17 cellular contexts compared by ENCODE assay signal in the genomic region with DNA sequence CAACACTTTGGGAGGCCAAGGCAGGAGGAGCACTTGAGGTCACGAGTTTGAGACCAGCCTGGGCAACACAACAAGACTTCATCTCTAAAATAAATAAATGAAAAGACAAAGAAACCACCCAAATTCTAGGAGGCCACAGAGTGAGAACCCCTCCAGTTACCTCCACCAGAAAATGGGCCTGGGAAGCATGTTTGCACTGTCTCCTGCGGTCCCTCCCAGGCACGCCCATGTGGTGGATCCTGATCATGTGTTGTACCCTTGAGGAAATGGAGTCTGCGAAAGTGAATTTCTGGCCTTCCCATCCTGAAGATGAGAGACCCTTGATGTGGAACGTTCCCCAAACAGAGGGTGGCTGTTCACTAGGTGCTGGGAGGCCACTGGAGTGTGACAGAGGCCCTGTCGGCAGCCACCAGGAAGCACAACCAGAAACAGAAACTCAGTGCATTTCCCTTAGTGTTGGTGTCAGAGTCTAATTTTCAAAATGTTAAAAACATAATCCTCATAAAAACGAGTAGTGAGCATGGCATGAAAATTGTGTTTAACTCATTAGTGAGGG. TPM values are rescaled to one million over a fixed set of nuclear protein-coding genes. Genes with fewer than 3 reads are reported as not detected.
A peak's percentile ranks its signal among the peaks of the same experiment; 100 is the strongest.
DNase-seq lines count a peak whose midpoint lies in the region; ATAC-seq, FAIRE-seq and TF ChIP-seq lines count a peak whose summit lies in the region.
"Had no signal": no experiment of that assay in that cellular context is flagged by ENCODE, and none has a peak within 500 bp of the region (broad histone marks: within the 10 kb centered on the region; RNA-seq: fewer than 3 reads in every experiment).

No MANE protein-coding gene starts in this region.

- H3K4me2 ChIP-seq in BLaER1 treated with 17β-estradiol and CSF1 and Interleukin-3, amounts not matched to agents 10 nM and 100 nM: peak overlapping the region; percentile 61 to 87 (median 73)

- peak; percentile 92 for FAIRE-seq in GM19239 (lab: Jason Lieb, UNC)
- FAIRE-seq: small intestine had no signal

- H3K9ac ChIP-seq in BLaER1 treated with 17β-estradiol and CSF1 and Interleukin-3, amounts not matched to agents 10 nM and 100 nM: peak overlapping the region in 10 of 11 experiments; percentile 13 to 65 (median 46); a peak in 18 of 22 replicates
- H3K9ac ChIP-seq: GM23248 had no signal

- H3K4me1 Mint-ChIP-seq in IgD-negative memory B cell: peaks cover 6 to 21% (median 10%) of the 10 kb centered on the region in 3 donors
- H3K4me1 Mint-ChIP-seq in activated CD8-positive, alpha-beta memory T cell treated with anti-CD3 and anti-CD28 coated beads, Interleukin-2, amount 10 ng/mL, durations not matched to agents 7 days and 5 days: peaks cover 5% of the 10 kb centered on the region
- H3K4me1 Mint-ChIP-seq: nephron had no signal

- H3K4me3 ChIP-seq in BLaER1 treated with 17β-estradiol and CSF1 and Interleukin-3, amounts not matched to agents 10 nM and 100 nM: no peak overlapping the region
- no peak overlapping the region for H3K4me3 ChIP-seq in left lung
- H3K4me3 ChIP-seq: GM23248 had no signal

- H3K4me1 ChIP-seq in BLaER1 treated with 17β-estradiol and CSF1 and Interleukin-3, amounts not matched to agents 10 nM and 100 nM: peaks cover 32 to 84% (median 69%) of the 10 kb centered on the region in 10 experiments
- H3K4me1 ChIP-seq in left lung: no peaks in the 10 kb centered on the region

- H3K4me3 Mint-ChIP-seq in IgD-negative memory B cell: peak overlapping the region in 3 of 4 donors; percentile 26 to 93 (median 83)
- H3K4me3 Mint-ChIP-seq in activated CD8-positive, alpha-beta memory T cell treated with anti-CD3 and anti-CD28 coated beads, Interleukin-2, amount 10 ng/mL, durations not matched to agents 7 days and 5 days: no peak overlapping the region
- H3K4me3 Mint-ChIP-seq: nephron; T-helper 1 cell treated with Interleukin-12 subunit alpha and Interleukin-12 subunit beta and Interleukin-4 antibody, amounts not matched to agents 30 μg/mL and 1 μg/mL, for 36 hours had no signal

- H4K20me1 ChIP-seq in BLaER1 treated with 17β-estradiol and CSF1 and Interleukin-3, amounts not matched to agents 10 nM and 100 nM: no peaks in the 10 kb centered on the region

- intact Hi-C loops in left lung (cut with DNase I): no loop called here

- peaks cover 0 to 11% (median 0%) of the 10 kb centered on the region in 11 experiments; a peak in 5 of 22 replicates for H3K9me3 ChIP-seq in BLaER1 treated with 17β-estradiol and CSF1 and Interleukin-3, amounts not matched to agents 10 nM and 100 nM (replicated peaks in 1 of 11)
- no peaks in the 10 kb centered on the region for H3K9me3 ChIP-seq in left lung

- no peak for TF ChIP-seq CTCF in left lung (IDR thresholded peaks at IDR 0.05)

- H3K27me3 Mint-ChIP-seq in IgD-negative memory B cell: peaks cover 2% of the 10 kb centered on the region
- peaks cover 8% of the 10 kb centered on the region for H3K27me3 Mint-ChIP-seq in activated CD8-positive, alpha-beta memory T cell treated with anti-CD3 and anti-CD28 coated beads, Interleukin-2, amount 10 ng/mL, durations not matched to agents 7 days and 5 days

- CTCF ChIA-PET in activated CD8-positive, alpha-beta memory T cell treated with anti-CD3 and anti-CD28 coated beads, Interleukin-2, amount 10 ng/mL, durations not matched to agents 7 days and 5 days (lab: Charles Lee): no interaction called here

- DNase-seq in GM19239 (ENCODE audit: insufficient read length, low spot score): no peak
- no peak for DNase-seq in cerebellum (ENCODE audit: low spot score)
- DNase-seq in activated CD8-positive, alpha-beta memory T cell treated with anti-CD3 and anti-CD28 coated beads, Interleukin-2, amount 10 ng/mL, durations not matched to agents 7 days and 5 days: no peak
- no peak for DNase-seq in left lung
- DNase-seq in AG08396 (ENCODE audit: low spot score): no peak
- DNase-seq: dermis blood vessel endothelial cell, DND-41, GM23248, islet precursor cell, NCI-H187, OCI-M1, small intestine had no signal

- no peaks in the 10 kb centered on the region for H3K9me3 Mint-ChIP-seq in IgD-negative memory B cell
- H3K9me3 Mint-ChIP-seq in activated CD8-positive, alpha-beta memory T cell treated with anti-CD3 and anti-CD28 coated beads, Interleukin-2, amount 10 ng/mL, durations not matched to agents 7 days and 5 days (ENCODE audit: low read depth): no peaks in the 10 kb centered on the region
- H3K9me3 Mint-ChIP-seq: nephron; T-helper 1 cell treated with Interleukin-12 subunit alpha and Interleukin-12 subunit beta and Interleukin-4 antibody, amounts not matched to agents 30 μg/mL and 1 μg/mL, for 36 hours had no signal

- H3K27ac ChIP-seq in BLaER1 treated with 17β-estradiol and CSF1 and Interleukin-3, amounts not matched to agents 10 nM and 100 nM: peak overlapping the region; percentile 18 to 75 (median 60); a peak in 21 of 22 replicates
- H3K27ac ChIP-seq in left lung: no peak overlapping the region
- H3K27ac ChIP-seq: GM23248 had no signal

- ATAC-seq in HG02759 (IDR thresholded peaks at IDR 0.05; ENCODE audit: unreplicated experiment) (peak; percentile 75), left lung (no peak)
- no peak for ATAC-seq in activated CD8-positive, alpha-beta memory T cell treated with anti-CD3 and anti-CD28 coated beads, Interleukin-2, amount 10 ng/mL, durations not matched to agents 7 days and 5 days

- no peaks in the 10 kb centered on the region for H3K36me3 ChIP-seq in BLaER1 treated with 17β-estradiol and CSF1 and Interleukin-3, amounts not matched to agents 10 nM and 100 nM
- H3K36me3 ChIP-seq in left lung: no peaks in the 10 kb centered on the region

- no peaks in the 10 kb centered on the region for H3K27me3 ChIP-seq in BLaER1 treated with 17β-estradiol and CSF1 and Interleukin-3, amounts not matched to agents 10 nM and 100 nM
- no peaks in the 10 kb centered on the region for H3K27me3 ChIP-seq in left lung

- H3K36me3 Mint-ChIP-seq in IgD-negative memory B cell: no peaks in the 10 kb centered on the region
- H3K36me3 Mint-ChIP-seq in activated CD8-positive, alpha-beta memory T cell treated with anti-CD3 and anti-CD28 coated beads, Interleukin-2, amount 10 ng/mL, durations not matched to agents 7 days and 5 days: no peaks in the 10 kb centered on the region

- H3K27ac Mint-ChIP-seq in IgD-negative memory B cell: peak overlapping the region in 2 of 3 donors; percentile 6 to 89
- no peak overlapping the region for H3K27ac Mint-ChIP-seq in activated CD8-positive, alpha-beta memory T cell treated with anti-CD3 and anti-CD28 coated beads, Interleukin-2, amount 10 ng/mL, durations not matched to agents 7 days and 5 days
- H3K27ac Mint-ChIP-seq: nephron; T-helper 1 cell treated with Interleukin-12 subunit alpha and Interleukin-12 subunit beta and Interleukin-4 antibody, amounts not matched to agents 30 μg/mL and 1 μg/mL, for 36 hours had no signal

RNA-seq across cellular contexts. Expression of a gene that starts 19.2 kb away (rescaled TPM):
- 43.2 TPM for polyA plus RNA-seq in IgD-negative memory B cell
- total RNA-seq in cerebellum (309 TPM), left lung (100 to 1,000 TPM; 157 to 187 TPM)
- total RNA-seq in activated CD8-positive, alpha-beta memory T cell treated with anti-CD3 and anti-CD28 coated beads, Interleukin-2, amount 10 ng/mL, durations not matched to agents 7 days and 5 days: 100 to 1,000 TPM; 120 to 180 TPM

Comparison
In these comparisons a context has a peak if more than half of its experiments do, and no peak if none do; other contexts are left out.
1. H3K27ac ChIP-seq: peak in BLaER1 treated with 17β-estradiol and CSF1 and Interleukin-3, amounts not matched to agents 10 nM and 100 nM (11 of 11); none in left lung (0 of 2).